ENCODE assay signal across 10 cellular contexts in the genomic region with DNA sequence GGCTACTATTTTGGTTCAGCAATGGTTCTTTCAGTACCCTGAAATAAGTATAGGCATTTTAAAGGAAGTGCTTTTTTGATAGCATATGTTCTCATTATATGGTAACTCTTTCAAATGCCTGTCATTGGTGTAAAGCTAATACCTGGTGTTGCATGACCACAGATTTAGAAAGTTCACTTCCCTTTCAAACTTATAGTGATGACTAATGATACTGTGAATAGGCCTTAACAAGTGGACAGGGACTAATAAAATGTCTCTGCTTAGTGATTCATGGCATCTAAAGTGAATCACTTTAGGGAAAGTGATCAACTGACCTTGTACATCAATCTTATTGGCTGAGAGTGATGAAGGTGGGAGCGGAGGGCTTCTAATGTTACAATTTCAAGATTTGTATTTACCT. TPM values are rescaled to one million over a fixed set of nuclear protein-coding genes. Genes with fewer than 3 reads are reported as not detected.
DNase-seq lines count a peak whose midpoint lies in the region; ATAC-seq, FAIRE-seq and TF ChIP-seq lines count a peak whose summit lies in the region.
"Had no signal": no experiment of that assay in that cellular context is flagged by ENCODE, and none has a peak within 500 bp of the region (broad histone marks: within the 10 kb centered on the region; RNA-seq: fewer than 3 reads in every experiment).

No MANE protein-coding gene starts in this region.

- no peak overlapping the region for H2AFZ ChIP-seq in endothelial cell of umbilical vein (ENCODE audit: low read depth, low read length)

- DNase-seq in GM10266 (ENCODE audit: extremely low spot score) (peak; percentile 24), endothelial cell of umbilical vein (ENCODE audit: low read depth, low spot score) (peak; percentile 34), NCI-H1092 (lab: John Stamatoyannopoulos, UW) (no peak), heart right ventricle (no peak), NCI-H128 (lab: John Stamatoyannopoulos, UW; ENCODE audit: unreplicated experiment) (no peak), right atrium auricular region (ENCODE audit: low spot score) (no peak)

- H3K9ac ChIP-seq in endothelial cell of umbilical vein (replicated peaks; ENCODE audit: extremely low read depth, insufficient read depth, low read length): no peak overlapping the region
- H3K9ac ChIP-seq: KMS-11 had no signal

- 100% methylated on average over 1 of the region's 1 CpG for WGBS in heart right ventricle, 2 donors

- H3K27me3 ChIP-seq in endothelial cell of umbilical vein (ENCODE audit: control insufficient read depth in 2 of 2, insufficient read depth in 2 of 2, low read length in 2 of 2) (no peaks in the 10 kb centered on the region), heart right ventricle (no peaks in the 10 kb centered on the region), right atrium auricular region (no peaks in the 10 kb centered on the region)
- H3K27me3 ChIP-seq: SJSA1 had no signal

- dilution Hi-C loops in endothelial cell of umbilical vein (cut with MboI; ENCODE audit: extremely low pct_ligation_motif_present, low sequenced_read_pairs): no loop called here

- no peaks in the 10 kb centered on the region for H3K9me1 ChIP-seq in endothelial cell of umbilical vein (replicated peaks; ENCODE audit: control insufficient read depth, extremely low read depth, insufficient read depth, low read length)

- H3K36me3 ChIP-seq in endothelial cell of umbilical vein (ENCODE audit: control insufficient read depth in 2 of 2, extremely low read depth in 1 of 2, insufficient read depth in 2 of 2, low read length in 2 of 2): peaks cover 6 to 13% of the 10 kb centered on the region in 2 experiments
- H3K36me3 ChIP-seq in heart right ventricle: peaks cover 0 to 79% (median 50%) of the 10 kb centered on the region in 9 donors
- H3K36me3 ChIP-seq in right atrium auricular region: peaks cover 36% of the 10 kb centered on the region

- H3K9me3 ChIP-seq in endothelial cell of umbilical vein (replicated peaks; ENCODE audit: control insufficient read depth, insufficient read depth, low read length) (no peaks in the 10 kb centered on the region), heart right ventricle (no peaks in the 10 kb centered on the region), right atrium auricular region (no peaks in the 10 kb centered on the region)
- H3K9me3 ChIP-seq: SJSA1 had no signal

- H3K4me3 ChIP-seq in endothelial cell of umbilical vein (replicated peaks in 1 of 3; ENCODE audit: insufficient read depth in 1 of 3, low read depth in 1 of 3, low read length in 3 of 3) (no peak overlapping the region), heart right ventricle (no peak overlapping the region), right atrium auricular region (no peak overlapping the region)
- H3K4me3 ChIP-seq: SJSA1 had no signal

- H3K4me2 ChIP-seq in endothelial cell of umbilical vein (ENCODE audit: insufficient read depth, low read length): no peak overlapping the region
- H3K4me2 ChIP-seq: KMS-11 had no signal

- intact Hi-C loops in endothelial cell of umbilical vein (cut with micrococcal nuclease): no loop called here
- intact Hi-C loops in heart right ventricle (cut with DNase I): no loop called here

- BruUV-seq in endothelial cell of umbilical vein (replicated peaks; lab: Mats Ljungman, UMichigan): no TSS peak

- no peak for TF ChIP-seq CTCF in GM10266 (IDR thresholded peaks at IDR 0.05; ENCODE audit: control insufficient read depth, insufficient read depth, low read depth, missing control alignments)
- no peak for TF ChIP-seq CTCF in endothelial cell of umbilical vein (IDR thresholded peaks at IDR 0.05; ENCODE audit: extremely low read depth in 1 of 2, insufficient read depth in 1 of 2, low read depth in 1 of 2, low read length in 2 of 2)
- TF ChIP-seq CTCF in heart right ventricle (IDR thresholded peaks at IDR 0.05): no peak
- no peak for TF ChIP-seq CTCF in right atrium auricular region (IDR thresholded peaks at IDR 0.05)

- H4K20me1 ChIP-seq in endothelial cell of umbilical vein (replicated peaks; ENCODE audit: control insufficient read depth, extremely low read depth, insufficient read depth, low read length): no peaks in the 10 kb centered on the region

- peak; percentile 99 for ATAC-seq in GM21390 (IDR thresholded peaks at IDR 0.05; ENCODE audit: unreplicated experiment)
- peak; percentile 93 for ATAC-seq in HG03139 (IDR thresholded peaks at IDR 0.05; ENCODE audit: unreplicated experiment)
- ATAC-seq in heart right ventricle: no peak

- FAIRE-seq in endothelial cell of umbilical vein (lab: Jason Lieb, UNC): no peak

- POLR2A ChIA-PET in endothelial cell of umbilical vein (lab: Charles Lee): no interaction called here

- TF ChIP-seq POLR2A in endothelial cell of umbilical vein (IDR thresholded peaks at IDR 0.05; ENCODE audit: low read depth, low read length): no peak

- peaks cover 46% of the 10 kb centered on the region for H3K4me1 ChIP-seq in endothelial cell of umbilical vein (ENCODE audit: control insufficient read depth, extremely low read depth, insufficient read depth, low read length)
- peaks cover 0 to 22% (median 12%) of the 10 kb centered on the region in 9 donors for H3K4me1 ChIP-seq in heart right ventricle
- peaks cover 0 to 9% of the 10 kb centered on the region in 2 donors for H3K4me1 ChIP-seq in right atrium auricular region
- H3K4me1 ChIP-seq: SJSA1 had no signal

- H3K27ac ChIP-seq in endothelial cell of umbilical vein (ENCODE audit: insufficient read depth, low read depth, low read length): no peak overlapping the region
- no peak overlapping the region for H3K27ac ChIP-seq in heart right ventricle
- H3K27ac ChIP-seq in right atrium auricular region: no peak overlapping the region
- H3K27ac ChIP-seq: KMS-11, SJSA1 had no signal

- CTCF ChIA-PET in endothelial cell of umbilical vein (lab: Charles Lee): interaction anchor here (2.0 kb wide), 1 partner anchor 9 kb away, joined by 16 read pairs; no protein-coding TSS in a partner anchor

- H3K79me2 ChIP-seq in endothelial cell of umbilical vein (ENCODE audit: control insufficient read depth, insufficient read depth, low read length): peaks cover 17% of the 10 kb centered on the region

TF ChIP-seq in endothelial cell of umbilical vein, 7 proteins besides CTCF, POLR2A, EP300 and RAD21:
- TF ChIP-seq JUN (IDR thresholded peaks at IDR 0.05; ENCODE audit: borderline replicate concordance, insufficient read depth, insufficient read length, low read depth): peak; percentile 47
- peak; percentile 69 for TF ChIP-seq FOS (IDR thresholded peaks at IDR 0.05; ENCODE audit: borderline replicate concordance, insufficient read depth, low read length)
- no peak for TF ChIP-seq EZH2 (IDR thresholded peaks at IDR 0.05; ENCODE audit: borderline replicate concordance, low read depth, low read length, severe bottlenecking)
- TF ChIP-seq MAX (IDR thresholded peaks at IDR 0.05; ENCODE audit: insufficient read depth, insufficient read length): no peak

RNA-seq across cellular contexts. Expression of gene MRPL22, which starts 21.6 kb away (rescaled TPM):
- 90.8 and 112 TPM in 2 replicates for total RNA-seq in endothelial cell of umbilical vein
- polyA plus RNA-seq in endothelial cell of umbilical vein: 65.6 and 66.9 TPM in 2 replicates
- 86.0 and 110 TPM in 2 replicates for polyA plus RNA-seq in endothelial cell of umbilical vein (2011; cell fraction: cytosol; rRNA removed)
- polyA plus RNA-seq in endothelial cell of umbilical vein (2011; cell fraction: nucleus; rRNA removed): 47.2 and 60.5 TPM in 2 replicates
- 88.4 and 134 TPM in 2 replicates for polyA plus RNA-seq in endothelial cell of umbilical vein (2012)
- 53.9 and 72.2 TPM in 2 replicates for polyA minus RNA-seq in endothelial cell of umbilical vein
- polyA minus RNA-seq in endothelial cell of umbilical vein (2011; cell fraction: cytosol; rRNA and poly(A)+ RNA removed): 25.0 TPM
- polyA minus RNA-seq in endothelial cell of umbilical vein (2011; cell fraction: nucleus; rRNA and poly(A)+ RNA removed): 7.6 and 15.0 TPM in 2 replicates
- total RNA-seq in heart right ventricle: 10 to 100 TPM; 57.1 to 85.3 (median 70.5) TPM
- polyA plus RNA-seq in heart right ventricle: 100 to 1,000 TPM; 106 to 109 TPM
- total RNA-seq in right atrium auricular region: 10 to 100 TPM; 25.4 to 30.1 TPM

RNA-seq across cellular contexts. Expression of gene GEMIN5, which starts 24.5 kb away (rescaled TPM):
- total RNA-seq in endothelial cell of umbilical vein (18.6 and 23.1 TPM in 2 replicates), heart right ventricle (10 to 100 TPM; 12.7 to 18.5 (median 16.0) TPM), right atrium auricular region (10 to 100 TPM; 11.3 to 11.5 TPM)
- polyA plus RNA-seq in endothelial cell of umbilical vein (6.1 and 7.2 TPM in 2 replicates), heart right ventricle (1 to 10 TPM; 4.1 to 5.3 TPM)
- polyA plus RNA-seq in endothelial cell of umbilical vein (2011; cell fraction: cytosol; rRNA removed): 8.7 and 9.0 TPM in 2 replicates
- polyA plus RNA-seq in endothelial cell of umbilical vein (2011; cell fraction: nucleus; rRNA removed): 11.7 and 11.8 TPM in 2 replicates
- polyA plus RNA-seq in endothelial cell of umbilical vein (2012): 10.7 and 16.9 TPM in 2 replicates
- 15.2 and 17.1 TPM in 2 replicates for polyA minus RNA-seq in endothelial cell of umbilical vein
- polyA minus RNA-seq in endothelial cell of umbilical vein (2011; cell fraction: cytosol; rRNA and poly(A)+ RNA removed): 15.7 TPM
- 9.2 and 11.3 TPM in 2 replicates for polyA minus RNA-seq in endothelial cell of umbilical vein (2011; cell fraction: nucleus; rRNA and poly(A)+ RNA removed)

RNA-seq across cellular contexts. Expression of gene KIF4B, which starts 51.1 kb away (rescaled TPM):
- total RNA-seq in endothelial cell of umbilical vein (0.14 and 0.44 TPM in 2 replicates), heart right ventricle (under 1 TPM in 4 of 10 donors, not detected in 6; 0.05 to 0.11 (median 0.08) TPM), right atrium auricular region (not detected)
- polyA plus RNA-seq in endothelial cell of umbilical vein (0.03 TPM in 1 of 2 replicates, not detected in the other), heart right ventricle (not detected)
- 0.04 and 0.06 TPM in 2 replicates for polyA plus RNA-seq in endothelial cell of umbilical vein (2011; cell fraction: cytosol; rRNA removed)
- 0.14 and 0.27 TPM in 2 replicates for polyA plus RNA-seq in endothelial cell of umbilical vein (2011; cell fraction: nucleus; rRNA removed)
- 0.11 and 0.17 TPM in 2 replicates for polyA plus RNA-seq in endothelial cell of umbilical vein (2012)
- polyA minus RNA-seq in endothelial cell of umbilical vein: 0.05 and 0.23 TPM in 2 replicates
- 0.41 TPM for polyA minus RNA-seq in endothelial cell of umbilical vein (2011; cell fraction: cytosol; rRNA and poly(A)+ RNA removed)
- polyA minus RNA-seq in endothelial cell of umbilical vein (2011; cell fraction: nucleus; rRNA and poly(A)+ RNA removed): 0.34 and 0.58 TPM in 2 replicates
- total RNA-seq: SJSA1 had no signal

Comparison
In these comparisons a context has a peak if more than half of its experiments do, and no peak if none do; other contexts are left out.
1. DNase-seq: peak in GM10266 (single experiment) and endothelial cell of umbilical vein (single experiment); none in NCI-H1092 (single experiment), heart right ventricle (0 of 2), NCI-H128 (single experiment) and right atrium auricular region (single experiment).
2. ATAC-seq: peak in GM21390 (single experiment) and HG03139 (single experiment); none in heart right ventricle (0 of 8).